In the genomic region with DNA sequence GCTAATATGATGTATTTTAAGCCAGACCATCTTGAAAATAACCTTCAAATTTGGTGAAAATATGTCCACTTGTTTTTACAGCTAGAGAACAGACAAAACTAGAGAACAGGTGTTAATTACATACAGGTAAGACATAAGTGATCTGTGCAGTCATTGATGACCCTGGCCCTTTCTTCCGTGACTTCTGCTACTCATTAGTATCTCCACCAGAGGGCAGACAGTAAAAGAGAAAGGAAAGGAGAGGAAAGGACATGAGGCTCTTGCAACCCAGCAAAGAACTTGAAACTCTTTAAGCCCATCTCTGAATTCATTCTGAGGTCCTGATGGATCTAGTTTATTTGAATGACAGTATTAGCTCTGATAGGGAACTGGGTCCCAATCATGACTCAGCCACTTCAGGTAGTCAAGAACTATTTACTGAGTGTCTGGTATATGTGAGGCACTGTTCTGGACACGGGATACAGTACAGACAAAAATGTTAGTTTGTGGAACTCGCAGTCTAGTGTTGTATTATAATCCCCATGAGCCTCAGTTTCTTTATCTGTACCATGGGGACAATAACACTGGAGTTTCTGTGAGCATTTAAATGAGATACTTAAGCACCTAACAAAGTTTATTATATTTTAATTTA, we compare ENCODE assay signal across 8 cellular contexts.
A peak's percentile ranks its signal among the peaks of the same experiment; 100 is the strongest.
DNase-seq lines count a peak whose midpoint lies in the region; ATAC-seq, FAIRE-seq and TF ChIP-seq lines count a peak whose summit lies in the region.

No MANE protein-coding gene starts in this region.

- TF ChIP-seq CTCF in bronchial epithelial cell (IDR thresholded peaks at IDR 0.05; ENCODE audit: insufficient read depth, low read length, severe bottlenecking) = peak; percentile 51

- no peaks in the 10 kb centered on the region for H3K9me3 Mint-ChIP-seq in activated CD4-positive, alpha-beta T cell treated with anti-CD3 and anti-CD28 coated beads for 36 hours (ENCODE audit: low read depth)
- no peaks in the 10 kb centered on the region for H3K9me3 Mint-ChIP-seq in naive thymus-derived CD8-positive, alpha-beta T cell

- no peaks in the 10 kb centered on the region for H3K36me3 Mint-ChIP-seq in activated CD4-positive, alpha-beta T cell treated with anti-CD3 and anti-CD28 coated beads for 36 hours (ENCODE audit: low read depth)
- no peaks in the 10 kb centered on the region for H3K36me3 Mint-ChIP-seq in naive thymus-derived CD8-positive, alpha-beta T cell

- DNase-seq in activated CD4-positive, alpha-beta T cell treated with anti-CD3 and anti-CD28 coated beads for 36 hours = peak; percentile 17
- no peak for DNase-seq in activated CD4-positive, alpha-beta T cell treated with anti-CD3 and anti-CD28 coated beads, Interleukin-2, amount 50 U/mL, for 1 hour
- DNase-seq in NOMO-1 treated with dmso at 0.1 percent for 144 hours (lab: John Stamatoyannopoulos, UW; ENCODE audit: unreplicated experiment) (peak; percentile 25), bronchial epithelial cell (ENCODE audit: low read depth) (peak; percentile 46), COR-L47 (lab: John Stamatoyannopoulos, UW) (no peak)
- peak in 5 of 10 donors; percentile 11 to 55 (median 54) for DNase-seq in naive thymus-derived CD8-positive, alpha-beta T cell

- no peak overlapping the region for H3K4me3 ChIP-seq in bronchial epithelial cell (ENCODE audit: low read depth, low read length)

- POLR2A ChIA-PET in activated CD4-positive, alpha-beta T cell treated with anti-CD3 and anti-CD28 coated beads for 36 hours (lab: Charles Lee) = interaction anchor here (0.6 kb wide), 1 partner anchor 460 kb away, joined by 3 read pairs; no protein-coding TSS in a partner anchor
- POLR2A ChIA-PET in naive thymus-derived CD8-positive, alpha-beta T cell (lab: Charles Lee) = no interaction called here

- H3K36me3 ChIP-seq in bronchial epithelial cell (ENCODE audit: control insufficient read depth, insufficient read depth, low read length) = no peaks in the 10 kb centered on the region

- H3K27ac Mint-ChIP-seq in activated CD4-positive, alpha-beta T cell treated with anti-CD3 and anti-CD28 coated beads for 36 hours = no peak overlapping the region
- no peak overlapping the region for H3K27ac Mint-ChIP-seq in naive thymus-derived CD8-positive, alpha-beta T cell

- H3K27me3 ChIP-seq in bronchial epithelial cell (ENCODE audit: control insufficient read depth, insufficient read depth, low read length) = no peaks in the 10 kb centered on the region

- peak; percentile 76 for ATAC-seq in activated CD4-positive, alpha-beta T cell treated with anti-CD3 and anti-CD28 coated beads for 36 hours
- ATAC-seq in GM21367 (IDR thresholded peaks at IDR 0.05; ENCODE audit: unreplicated experiment) (peak; percentile 60), HG03575 (IDR thresholded peaks at IDR 0.05; ENCODE audit: extremely low read depth, insufficient number of reproducible peaks, low FRiP score, unreplicated experiment) (peak; percentile 76)
- ATAC-seq in naive thymus-derived CD8-positive, alpha-beta T cell = peak; percentile 74 to 82

- FAIRE-seq in bronchial epithelial cell (lab: Jason Lieb, UNC) = no peak

- intact Hi-C loops in activated CD4-positive, alpha-beta T cell treated with anti-CD3 and anti-CD28 coated beads for 36 hours (cut with DNase I, micrococcal nuclease) = no loop called here

- H3K27me3 Mint-ChIP-seq in activated CD4-positive, alpha-beta T cell treated with anti-CD3 and anti-CD28 coated beads for 36 hours = no peaks in the 10 kb centered on the region
- peaks cover 0 to 1% (median 0%) of the 10 kb centered on the region in 5 donors for H3K27me3 Mint-ChIP-seq in naive thymus-derived CD8-positive, alpha-beta T cell

- no peak overlapping the region for H3K4me3 Mint-ChIP-seq in activated CD4-positive, alpha-beta T cell treated with anti-CD3 and anti-CD28 coated beads for 36 hours
- H3K4me3 Mint-ChIP-seq in naive thymus-derived CD8-positive, alpha-beta T cell = no peak overlapping the region

- CTCF ChIA-PET in activated CD4-positive, alpha-beta T cell treated with anti-CD3 and anti-CD28 coated beads for 36 hours (lab: Charles Lee) = interaction anchor here (0.6 to 1.6 kb wide), 6 partner anchors 137 to 377 kb away, joined by 3 to 4 read pairs (median 4); no protein-coding TSS in a partner anchor

- H3K4me1 Mint-ChIP-seq in activated CD4-positive, alpha-beta T cell treated with anti-CD3 and anti-CD28 coated beads for 36 hours = peaks cover 44% of the 10 kb centered on the region
- H3K4me1 Mint-ChIP-seq in naive thymus-derived CD8-positive, alpha-beta T cell = peaks cover 24 to 43% (median 39%) of the 10 kb centered on the region in 4 donors

Comparison
In these comparisons a context has a peak if more than half of its experiments do, and no peak if none do; other contexts are left out.
1. DNase-seq: peak in activated CD4-positive, alpha-beta T cell treated with anti-CD3 and anti-CD28 coated beads for 36 hours (single experiment), NOMO-1 treated with dmso at 0.1 percent for 144 hours (single experiment) and bronchial epithelial cell (single experiment); none in activated CD4-positive, alpha-beta T cell treated with anti-CD3 and anti-CD28 coated beads, Interleukin-2, amount 50 U/mL, for 1 hour (single experiment) and COR-L47 (single experiment).
2. Peak in every context shown above with its lines, with median percentiles within 50 percentile points of each other: ATAC-seq.